ENCODE assay signal across 1 cellular context in genomic region chr7:76359111-76359986, GRCh38.
A peak's percentile ranks its signal among the peaks of the same experiment; 100 is the strongest.
TF ChIP-seq lines count a peak whose summit lies in the region.

No MANE protein-coding gene starts in this region.

TF ChIP-seq in K562, 482 proteins besides CTCF, POLR2A, EP300 and RAD21 (continued from another document):
- TF ChIP-seq FOXM1 (IDR thresholded peaks at IDR 0.05; ENCODE audit: low read depth): no peak
- no peak for TF ChIP-seq FOXM1 (CRISPR knock-in tag; IDR thresholded peaks at IDR 0.05; ENCODE audit: low read depth)
- no peak for TF ChIP-seq ZNF134 (CRISPR knock-in tag; conservative IDR thresholded peaks at IDR 0.05)
- 0 out of 2 replicates have a peak, but pooled peaks have one; percentile 58 for TF ChIP-seq RB1 (IDR thresholded peaks at IDR 0.05; ENCODE audit: low read depth)
- no peak for TF ChIP-seq ELK1 (CRISPR knock-in tag; IDR thresholded peaks at IDR 0.05)
- no peak for TF ChIP-seq ZNF699 (CRISPR knock-in tag; IDR thresholded peaks at IDR 0.05; ENCODE audit: insufficient replicate concordance)
- peak; percentile 38; the same call in 1 of the 2 replicates for TF ChIP-seq SP1 (CRISPR knock-in tag; IDR thresholded peaks at IDR 0.05)
- TF ChIP-seq ZNF655 (CRISPR knock-in tag; IDR thresholded peaks at IDR 0.05): 0 out of 2 replicates have a peak, but pooled peaks have one; percentile 15
- TF ChIP-seq CEBPB (tag; IDR thresholded peaks at IDR 0.05): no peak
- no peak for TF ChIP-seq SP2 (IDR thresholded peaks at IDR 0.05; ENCODE audit: extremely low read depth, low read depth, low read length, poor library complexity, severe bottlenecking)
